Comparison of ENCODE assay signal across 8 cellular contexts in the genomic region with DNA sequence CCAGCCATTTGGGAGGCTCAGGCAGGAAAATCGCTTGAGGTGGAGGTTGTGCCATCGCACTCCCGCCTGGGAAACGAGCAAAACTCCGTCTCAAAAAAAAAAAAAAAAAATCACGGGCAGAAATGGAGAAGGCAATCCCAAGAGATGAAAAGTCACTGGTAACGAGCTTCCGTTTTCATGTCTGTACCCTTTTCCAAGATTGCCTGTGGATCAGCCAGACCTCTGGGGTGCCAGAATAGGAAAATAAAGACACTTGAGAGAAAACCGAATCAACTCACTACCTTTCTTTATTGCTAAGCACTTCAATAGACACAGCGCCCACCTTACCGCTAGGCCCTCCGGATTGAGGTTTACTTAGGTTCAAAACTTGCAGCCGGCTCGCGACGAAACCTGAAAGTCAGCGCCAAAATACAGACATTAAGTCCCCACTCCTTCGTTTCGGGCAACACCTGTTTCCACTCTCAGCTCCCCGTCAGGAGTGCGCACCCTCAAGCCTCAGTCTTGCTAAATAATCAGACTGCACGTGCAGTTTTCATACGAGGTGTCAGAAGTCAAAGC. TPM values are rescaled to one million over a fixed set of nuclear protein-coding genes. Genes with fewer than 3 reads are reported as not detected.
A peak's percentile ranks its signal among the peaks of the same experiment; 100 is the strongest.
DNase-seq lines count a peak whose midpoint lies in the region; ATAC-seq, FAIRE-seq and TF ChIP-seq lines count a peak whose summit lies in the region.

No MANE protein-coding gene starts in this region.

- TF ChIP-seq CTCF in GM06990 (IDR thresholded peaks at IDR 0.05; ENCODE audit: insufficient read depth, low read length, poor library complexity, severe bottlenecking), result no peak
- TF ChIP-seq CTCF in H1 (IDR thresholded peaks at IDR 0.05; ENCODE audit: control extremely low read depth in 1 of 3, insufficient read depth in 1 of 3, low read depth in 1 of 3, low read length in 3 of 3), result no peak
- TF ChIP-seq CTCF in ovary (IDR thresholded peaks at IDR 0.05), result no peak

- H4K20me1 ChIP-seq in H1 (replicated peaks in 1 of 2; ENCODE audit: control insufficient read depth in 1 of 2, insufficient read depth in 2 of 2, low read length in 2 of 2), result peaks cover 25 to 66% of the 10 kb centered on the region in 2 experiments

- POLR2A ChIA-PET in H1 (lab: Charles Lee; ENCODE audit: partially characterized antibody), result interaction anchor here (0.6 to 15.0 kb wide), 71 partner anchors 9 to 947 kb away, joined by 3 to 312 read pairs (median 5); partner anchors contain the start of genes BRICD5, CEMP1, DNASE1L2 and E4F1

- peaks cover 12% of the 10 kb centered on the region for H3K79me1 ChIP-seq in H1 (ENCODE audit: low read depth, low read length)

- no peak overlapping the region for H2BK120ac ChIP-seq in H1 (replicated peaks; ENCODE audit: low read depth, low read length)

- no peak for TF ChIP-seq RAD21 in H1 (IDR thresholded peaks at IDR 0.05 in 1 of 2, conservative IDR thresholded peaks at IDR 0.05 in 1 of 2; ENCODE audit: low read depth in 2 of 2, low read length in 2 of 2)

- peak overlapping the region; percentile 53 for H4K5ac ChIP-seq in H1 (ENCODE audit: insufficient read length, low read depth, low read length)

- peaks cover 38 to 68% of the 10 kb centered on the region in 2 experiments for H3K79me2 ChIP-seq in H1 (ENCODE audit: control insufficient read depth in 1 of 2, insufficient read depth in 2 of 2, low read length in 2 of 2)

- H3K56ac ChIP-seq in H1 (replicated peaks; ENCODE audit: insufficient read length, low read depth, low read length), result peak overlapping the region; percentile 85

- H3K9me3 ChIP-seq in H1 (ENCODE audit: insufficient read depth in 2 of 2, low read depth in 1 of 2, low read length in 1 of 2) (no peaks in the 10 kb centered on the region), ovary (no peaks in the 10 kb centered on the region)

- no peak overlapping the region for H2AK5ac ChIP-seq in H1 (ENCODE audit: low read depth, low read length)

- no peak for FAIRE-seq in H1 (lab: Jason Lieb, UNC)

- H3K4me1 ChIP-seq in H1 (replicated peaks in 1 of 4; ENCODE audit: control insufficient read depth in 3 of 4, insufficient read depth in 4 of 4, low read length in 3 of 4), result peaks cover 3 to 54% (median 39%) of the 10 kb centered on the region in 4 experiments
- H3K4me1 ChIP-seq in ovary (ENCODE audit: insufficient read depth), result peaks cover 22% of the 10 kb centered on the region

- intact Hi-C loops in ovary (cut with DNase I), result loop anchor here in 2 of 4 donors (5.0 to 10.0 kb wide), 2 partner anchors 100 to 127 kb away; partner anchors contain the start of genes ECI1 (in 1 of the 2) and NHERF2 (in 1 of the 2)

- H3K14ac ChIP-seq in H1 (ENCODE audit: insufficient read length), result no peak overlapping the region

- H4K8ac ChIP-seq in H1 (ENCODE audit: extremely low read depth, insufficient read depth, low read length), result no peak overlapping the region

- H3K4me2 ChIP-seq in H1 (ENCODE audit: insufficient read depth in 1 of 2, low read depth in 2 of 2, low read length in 2 of 2), result peak overlapping the region; percentile 94 to 97

- H2BK5ac ChIP-seq in H1 (ENCODE audit: low read depth, low read length), result peak overlapping the region; percentile 89; the same call in 1 of the 2 replicates

- H2AFZ ChIP-seq in H1 (ENCODE audit: low read length), result no peak overlapping the region

- peak overlapping the region; percentile 92 to 97 (median 94) for H3K9ac ChIP-seq in H1 (replicated peaks in 1 of 4; ENCODE audit: extremely low read depth in 1 of 4, low read depth in 3 of 4, low read length in 3 of 4)

- H3K36me3 ChIP-seq in GM06990 (ENCODE audit: control insufficient read depth, insufficient read depth, low read length) (peaks cover 23% of the 10 kb centered on the region), H1 (ENCODE audit: control insufficient read depth in 2 of 4, insufficient read depth in 4 of 4, low read length in 3 of 4) (peaks cover 5 to 35% (median 13%) of the 10 kb centered on the region in 4 experiments; a peak in 7 of 8 replicates), ovary (no peaks in the 10 kb centered on the region)

- ATAC-seq in HG03442 (IDR thresholded peaks at IDR 0.05; ENCODE audit: unreplicated experiment), result no peak

- peak overlapping the region; percentile 72 for H3K18ac ChIP-seq in H1 (ENCODE audit: extremely low read depth, low read length)

- H3K27me3 ChIP-seq in GM06990 (replicated peaks; ENCODE audit: control insufficient read depth, insufficient read depth, low read length), result no peaks in the 10 kb centered on the region
- H3K27me3 ChIP-seq in H1 (replicated peaks in 1 of 4; ENCODE audit: control insufficient read depth in 3 of 4, extremely low read depth in 1 of 4, insufficient read depth in 3 of 4, low read length in 3 of 4), result no peaks in the 10 kb centered on the region
- no peaks in the 10 kb centered on the region for H3K27me3 ChIP-seq in ovary

- 2% methylated on average over 23 of the region's 23 CpGs; no CpG with 5 or more reads in 1 of the 2 experiments for WGBS in H1 (ENCODE audit: extremely low coverage in 1 of 2, insufficient coverage in 1 of 2, insufficient read length in 1 of 2, insufficient replicate concordance in 2 of 2, low coverage in 1 of 2, low lambda C conversion rate in 2 of 2, missing lambda C conversion rate in 1 of 2), 2 experiments
- WGBS in ovary, 3 donors, result 2 to 4% (median 3%) methylated on average over 23 of the region's 23 CpGs

- TF ChIP-seq POLR2A in H1 (IDR thresholded peaks at IDR 0.05; ENCODE audit: control extremely low read depth in 1 of 2, low read depth in 2 of 2, low read length in 2 of 2) (no peak), ovary (IDR thresholded peaks at IDR 0.05) (no peak)

- peak overlapping the region; percentile 49 for H4K91ac ChIP-seq in H1 (replicated peaks; ENCODE audit: insufficient read length, low read length)

- DNase-seq in GM06990 (ENCODE audit: extremely low read depth, insufficient read length), result no peak
- DNase-seq in H1 (ENCODE audit: low read depth in 1 of 2, low spot score in 2 of 2), result no peak
- DNase-seq in ovary, result no peak
- DNase-seq in activated effector memory CD4-positive, alpha-beta T cell treated with anti-CD3 and anti-CD28 coated beads, Interleukin-2, amount 50 U/mL, for 16 hours, result no peak
- no peak for DNase-seq in effector CD4-positive, alpha-beta T cell
- no peak for DNase-seq in AG08395 (ENCODE audit: low spot score)

- H3K27ac ChIP-seq in H1 (ENCODE audit: low read depth, low read length) (peak overlapping the region; percentile 83), ovary (peak overlapping the region in 1 of 2 donors; percentile 48)

- TF ChIP-seq EP300 in H1 (IDR thresholded peaks at IDR 0.05; ENCODE audit: borderline replicate concordance in 1 of 2, low read depth in 2 of 2, low read length in 2 of 2) (no peak), ovary (IDR thresholded peaks at IDR 0.05) (no peak)

- no peak overlapping the region for H3K23ac ChIP-seq in H1 (ENCODE audit: insufficient read length)

- H3K23me2 ChIP-seq in H1 (ENCODE audit: low read depth, low read length), result peaks cover 25% of the 10 kb centered on the region; the same call in 1 of the 2 replicates

- H2BK15ac ChIP-seq in H1 (ENCODE audit: low read length), result no peak overlapping the region

- H3K4ac ChIP-seq in H1 (replicated peaks; ENCODE audit: insufficient read length, low read depth, low read length), result peak overlapping the region; percentile 28

- H3K4me3 ChIP-seq in GM06990 (replicated peaks; ENCODE audit: low read depth, low read length) (peak overlapping the region; percentile 92), H1 (ENCODE audit: extremely low read depth in 1 of 4, insufficient read depth in 2 of 4, low read depth in 3 of 4, low read length in 4 of 4) (peak overlapping the region; percentile 85 to 99 (median 95)), ovary (peak overlapping the region; percentile 84)

- CTCF ChIA-PET in H1 (lab: Charles Lee; ENCODE audit: partially characterized antibody), result interaction anchor here (0.6 to 3.1 kb wide), 5 partner anchors 14 to 151 kb away, joined by 3 to 10 read pairs (median 4); no protein-coding TSS in a partner anchor

- no peak overlapping the region for H2BK12ac ChIP-seq in H1 (ENCODE audit: low read depth, low read length)

- no peak overlapping the region for H2BK20ac ChIP-seq in H1 (ENCODE audit: low read length)

RNA-seq across cellular contexts. Expression of gene TRAF7, which starts 1.0 kb away (rescaled TPM):
- 70.8 TPM for polyA plus RNA-seq in PFSK-1 (2012; ENCODE audit: insufficient read length, low read depth)
- 148 and 155 TPM in 2 replicates for total RNA-seq in H1 (2021; fragmentation: NEBNext Ultra II Directional; extraction: Animal tissue kit (Norgen Biotek cat#: 25700))
- 96.8 and 140 TPM in 2 replicates for polyA plus RNA-seq in H1 (2011; rRNA removed)
- 87.7 TPM for polyA plus RNA-seq in H1 (2011; cell fraction: cytosol; rRNA removed)
- polyA plus RNA-seq in H1 (2011; cell fraction: nucleus; rRNA removed), result 166 TPM
- polyA plus RNA-seq in H1 (2012, experiment 1 of 2), result 72.2 to 138 TPM (median 118 TPM) in 4 replicates
- polyA plus RNA-seq in H1 (2012, experiment 2 of 2), result 99.5 TPM
- polyA plus RNA-seq in H1 (2013, experiment 1 of 2), result 119 TPM
- polyA plus RNA-seq in H1 (2013, experiment 2 of 2), result 114 TPM
- polyA minus RNA-seq in H1 (2011; rRNA and poly(A)+ RNA removed), result 88.7 and 112 TPM in 2 replicates
- 80.9 TPM for polyA minus RNA-seq in H1 (2011; cell fraction: cytosol; rRNA and poly(A)+ RNA removed)
- polyA minus RNA-seq in H1 (2011; cell fraction: nucleus; rRNA and poly(A)+ RNA removed), result 56.2 TPM
- 10 to 100 TPM; 20.5 to 68.0 (median 48.0) TPM for total RNA-seq in ovary
- 10 to 100 TPM; 13.3 to 26.3 TPM for polyA plus RNA-seq in ovary

RNA-seq across cellular contexts. Expression of gene RAB26, which starts 6.2 kb away (rescaled TPM):
- polyA plus RNA-seq in PFSK-1 (2012; ENCODE audit: insufficient read length, low read depth), result 3.9 TPM
- 4.3 and 5.3 TPM in 2 replicates for total RNA-seq in H1 (2021; fragmentation: NEBNext Ultra II Directional; extraction: Animal tissue kit (Norgen Biotek cat#: 25700))
- polyA plus RNA-seq in H1 (2011; rRNA removed) (5.4 and 6.6 TPM in 2 replicates), ovary (under 1 TPM; 0.19 to 0.50 TPM)
- 7.4 TPM for polyA plus RNA-seq in H1 (2011; cell fraction: cytosol; rRNA removed)
- polyA plus RNA-seq in H1 (2011; cell fraction: nucleus; rRNA removed), result 23.2 TPM
- 6.8 to 14.2 TPM (median 12.7 TPM) in 4 replicates for polyA plus RNA-seq in H1 (2012, experiment 1 of 2)
- 4.8 TPM for polyA plus RNA-seq in H1 (2012, experiment 2 of 2)
- 11.6 TPM for polyA plus RNA-seq in H1 (2013, experiment 1 of 2)
- 13.9 TPM for polyA plus RNA-seq in H1 (2013, experiment 2 of 2)
- 2.4 and 2.6 TPM in 2 replicates for polyA minus RNA-seq in H1 (2011; rRNA and poly(A)+ RNA removed)
- polyA minus RNA-seq in H1 (2011; cell fraction: cytosol; rRNA and poly(A)+ RNA removed), result 2.0 TPM
- polyA minus RNA-seq in H1 (2011; cell fraction: nucleus; rRNA and poly(A)+ RNA removed), result 3.2 TPM
- under 1 TPM in 2 of 7 donors, not detected in 5; 0.12 to 0.80 TPM for total RNA-seq in ovary

RNA-seq across cellular contexts. Expression of gene PKD1, which starts 18.9 kb away (rescaled TPM):
- polyA plus RNA-seq in PFSK-1 (2012; ENCODE audit: insufficient read length, low read depth), result 277 TPM
- total RNA-seq in H1 (2021; fragmentation: NEBNext Ultra II Directional; extraction: Animal tissue kit (Norgen Biotek cat#: 25700)), result 52.7 and 63.5 TPM in 2 replicates
- polyA plus RNA-seq in H1 (2011; rRNA removed) (40.6 and 59.4 TPM in 2 replicates), ovary (100 to 1,000 TPM in 1 of 2 donors, 1 to 10 TPM in 1; 8.7 to 113 TPM)
- 50.0 TPM for polyA plus RNA-seq in H1 (2011; cell fraction: cytosol; rRNA removed)
- polyA plus RNA-seq in H1 (2011; cell fraction: nucleus; rRNA removed), result 380 TPM
- polyA plus RNA-seq in H1 (2012, experiment 1 of 2), result 37.9 to 66.9 TPM (median 59.1 TPM) in 4 replicates
- polyA plus RNA-seq in H1 (2012, experiment 2 of 2), result 29.8 TPM
- 28.9 TPM for polyA plus RNA-seq in H1 (2013, experiment 1 of 2)
- polyA plus RNA-seq in H1 (2013, experiment 2 of 2), result 27.1 TPM
- polyA minus RNA-seq in H1 (2011; rRNA and poly(A)+ RNA removed), result 24.8 and 36.2 TPM in 2 replicates
- polyA minus RNA-seq in H1 (2011; cell fraction: cytosol; rRNA and poly(A)+ RNA removed), result 37.0 TPM
- polyA minus RNA-seq in H1 (2011; cell fraction: nucleus; rRNA and poly(A)+ RNA removed), result 106 TPM
- total RNA-seq in ovary, result 100 to 1,000 TPM in 6 of 7 donors, 10 to 100 TPM in 1; 78.8 to 203 (median 145) TPM

RNA-seq across cellular contexts. Expression of gene CASKIN1, which starts 41.8 kb away (rescaled TPM):
- 7.1 TPM for polyA plus RNA-seq in PFSK-1 (2012; ENCODE audit: insufficient read length, low read depth)
- 6.4 and 6.5 TPM in 2 replicates for total RNA-seq in H1 (2021; fragmentation: NEBNext Ultra II Directional; extraction: Animal tissue kit (Norgen Biotek cat#: 25700))
- 1.2 and 2.7 TPM in 2 replicates for polyA plus RNA-seq in H1 (2011; rRNA removed)
- 2.0 TPM for polyA plus RNA-seq in H1 (2011; cell fraction: cytosol; rRNA removed)
- 9.8 TPM for polyA plus RNA-seq in H1 (2011; cell fraction: nucleus; rRNA removed)
- 2.7 to 3.7 TPM (median 3.2 TPM) in 4 replicates for polyA plus RNA-seq in H1 (2012, experiment 1 of 2)
- polyA plus RNA-seq in H1 (2012, experiment 2 of 2), result 2.8 TPM
- polyA plus RNA-seq in H1 (2013, experiment 1 of 2), result 2.0 TPM
- polyA plus RNA-seq in H1 (2013, experiment 2 of 2), result 1.9 TPM
- 0.93 and 1.9 TPM in 2 replicates for polyA minus RNA-seq in H1 (2011; rRNA and poly(A)+ RNA removed)
- polyA minus RNA-seq in H1 (2011; cell fraction: cytosol; rRNA and poly(A)+ RNA removed), result 4.5 TPM
- 4.4 TPM for polyA minus RNA-seq in H1 (2011; cell fraction: nucleus; rRNA and poly(A)+ RNA removed)
- 1 to 10 TPM in 1 of 7 donors, under 1 TPM in 6; 0.10 to 2.4 (median 0.60) TPM for total RNA-seq in ovary
- under 1 TPM in 1 of 2 donors, not detected in 1; 0.52 TPM for polyA plus RNA-seq in ovary

RNA-seq across cellular contexts. Expression of gene MLST8, which starts 50.6 kb away (rescaled TPM):
- 308 TPM for polyA plus RNA-seq in PFSK-1 (2012; ENCODE audit: insufficient read length, low read depth)
- 67.6 and 69.6 TPM in 2 replicates for total RNA-seq in H1 (2021; fragmentation: NEBNext Ultra II Directional; extraction: Animal tissue kit (Norgen Biotek cat#: 25700))
- 321 and 440 TPM in 2 replicates for polyA plus RNA-seq in H1 (2011; rRNA removed)
- 218 TPM for polyA plus RNA-seq in H1 (2011; cell fraction: cytosol; rRNA removed)
- 354 TPM for polyA plus RNA-seq in H1 (2011; cell fraction: nucleus; rRNA removed)
- 47.7 to 104 TPM (median 94.8 TPM) in 4 replicates for polyA plus RNA-seq in H1 (2012, experiment 1 of 2)
- polyA plus RNA-seq in H1 (2012, experiment 2 of 2), result 87.2 TPM
- polyA plus RNA-seq in H1 (2013, experiment 1 of 2), result 57.1 TPM
- polyA plus RNA-seq in H1 (2013, experiment 2 of 2), result 56.1 TPM
- polyA minus RNA-seq in H1 (2011; rRNA and poly(A)+ RNA removed), result 88.3 and 98.1 TPM in 2 replicates
- polyA minus RNA-seq in H1 (2011; cell fraction: cytosol; rRNA and poly(A)+ RNA removed), result 67.9 TPM
- 111 TPM for polyA minus RNA-seq in H1 (2011; cell fraction: nucleus; rRNA and poly(A)+ RNA removed)
- 10 to 100 TPM; 24.5 to 56.2 (median 28.4) TPM for total RNA-seq in ovary
- 10 to 100 TPM in 1 of 2 donors, 1 to 10 TPM in 1; 7.4 to 42.9 TPM for polyA plus RNA-seq in ovary
